Comparison of ENCODE assay signal across 21 cellular contexts in the genomic region with DNA sequence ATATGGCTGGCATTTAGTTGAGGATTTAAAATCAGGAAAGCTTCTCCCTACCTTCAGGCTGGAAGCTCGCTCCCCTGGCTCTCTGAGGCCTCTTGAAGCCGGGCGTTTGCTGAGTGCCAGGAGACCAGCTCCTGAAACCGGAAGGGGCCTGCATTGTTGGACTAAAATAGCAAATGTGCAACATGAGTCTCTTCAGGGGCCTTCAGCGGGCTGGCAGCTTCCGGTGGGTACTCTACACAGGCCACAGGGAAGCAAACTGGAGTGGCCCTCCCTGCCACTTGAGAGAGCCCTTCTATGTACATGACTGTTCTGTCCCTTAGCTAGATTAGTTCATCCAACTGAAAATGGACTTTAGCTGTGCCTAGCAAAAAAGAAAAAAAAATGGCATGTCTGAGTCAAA.
DNase-seq lines count a peak whose midpoint lies in the region; ATAC-seq, FAIRE-seq and TF ChIP-seq lines count a peak whose summit lies in the region.
"Had no signal": no experiment of that assay in that cellular context is flagged by ENCODE, and none has a peak within 500 bp of the region (broad histone marks: within the 10 kb centered on the region; RNA-seq: fewer than 3 reads in every experiment).

No MANE protein-coding gene starts in this region.

- H3K79me2 ChIP-seq in GM12878 (ENCODE audit: control insufficient read depth, insufficient read depth, low read length) = no peaks in the 10 kb centered on the region
- H3K79me2 ChIP-seq in neural progenitor cell (ENCODE audit: low read depth) = no peaks in the 10 kb centered on the region

- H3K4me2 ChIP-seq in GM12878 (ENCODE audit: control insufficient read depth, insufficient read depth) = no peak overlapping the region
- H3K4me2 ChIP-seq in neural progenitor cell = peak overlapping the region; percentile 60

- DNase-seq in DMS53 (lab: John Stamatoyannopoulos, UW) = peak; percentile 15
- DNase-seq in DMS53 treated with DMSO at 0.1 percent for 48 hours (lab: John Stamatoyannopoulos, UW; ENCODE audit: unreplicated experiment) = no peak
- peak; percentile 18 for DNase-seq in NCI-H1092 treated with DMSO at 0.1 percent for 48 hours (lab: John Stamatoyannopoulos, UW)
- DNase-seq in GM12878 (ENCODE audit: low read depth, low spot score) = no peak
- DNase-seq in neural progenitor cell (ENCODE audit: low spot score) = no peak
- DNase-seq in activated naive CD4-positive, alpha-beta T cell treated with anti-CD3 and anti-CD28 coated beads for 36 hours = no peak
- no peak for DNase-seq in T-cell
- no peak for DNase-seq in amniotic stem cell (lab: John Stamatoyannopoulos, UW)
- DNase-seq: activated CD4-positive, CD25-positive, alpha-beta regulatory T cell; activated CD8-positive, alpha-beta memory T cell treated with anti-CD3 and anti-CD28 coated beads for 24 hours; C1 segment of cervical spinal cord; KBM-7; mammary epithelial cell; NCI-H146; NCI-H774; stomach had no signal

- TF ChIP-seq RAD21 in GM12878 (IDR thresholded peaks at IDR 0.05; ENCODE audit: insufficient read depth, low read depth, low read length) = no peak

- H3K36me3 Mint-ChIP-seq in neural progenitor cell (no peaks in the 10 kb centered on the region), T-cell (peaks cover 32% of the 10 kb centered on the region)
- H3K36me3 Mint-ChIP-seq in activated naive CD4-positive, alpha-beta T cell treated with anti-CD3 and anti-CD28 coated beads for 36 hours (ENCODE audit: low read depth) = peaks cover 2% of the 10 kb centered on the region
- H3K36me3 Mint-ChIP-seq: natural killer cell treated with Interleukin-12 subunit alpha and Interleukin-12 subunit beta and Interleukin-15 and Interleukin-18, amount 100 ng/mL, for 72 hours had no signal

- H3K4me1 ChIP-seq in GM12878 (ENCODE audit: control insufficient read depth, insufficient read depth, low read length) = peaks cover 6% of the 10 kb centered on the region; the same call in 1 of the 2 replicates
- peaks cover 44% of the 10 kb centered on the region for H3K4me1 ChIP-seq in neural progenitor cell

- H3K27me3 Mint-ChIP-seq in neural progenitor cell (ENCODE audit: insufficient read depth, low read depth) (peaks cover 9% of the 10 kb centered on the region), T-cell (no peaks in the 10 kb centered on the region)
- H3K27me3 Mint-ChIP-seq in activated naive CD4-positive, alpha-beta T cell treated with anti-CD3 and anti-CD28 coated beads for 36 hours (ENCODE audit: low read depth) = no peaks in the 10 kb centered on the region
- H3K27me3 Mint-ChIP-seq: activated T-helper 17 cell treated with anti-CD3 and anti-CD28 coated beads, Interleukin-2, amount 50 U/mL, for 72 hours; natural killer cell treated with Interleukin-12 subunit alpha and Interleukin-12 subunit beta and Interleukin-15 and Interleukin-18, amount 100 ng/mL, for 72 hours had no signal

- no peaks in the 10 kb centered on the region for H3K27me3 ChIP-seq in GM12878 (replicated peaks in 1 of 2; ENCODE audit: control insufficient read depth in 2 of 2, insufficient read depth in 2 of 2, low read length in 1 of 2)
- peaks cover 6% of the 10 kb centered on the region for H3K27me3 ChIP-seq in neural progenitor cell
- H3K27me3 ChIP-seq: stomach had no signal

- ATAC-seq in GM12878 = no peak
- no peak for ATAC-seq in T-cell (replicated peaks in 1 of 4)
- ATAC-seq: activated T-helper 17 cell treated with anti-CD3 and anti-CD28 coated beads, Interleukin-2, amount 50 U/mL, for 72 hours; natural killer cell treated with Interleukin-12 subunit alpha and Interleukin-12 subunit beta and Interleukin-15 and Interleukin-18, amount 100 ng/mL, for 72 hours had no signal

- H4K20me1 ChIP-seq in GM12878 (ENCODE audit: control insufficient read depth, insufficient read depth) (no peaks in the 10 kb centered on the region), neural progenitor cell (ENCODE audit: low read depth) (no peaks in the 10 kb centered on the region)

- BruUV-seq in GM12878 (replicated peaks; lab: Mats Ljungman, UMichigan) = no TSS peak

- CTCF ChIA-PET in GM12878 (lab: Yijun Ruan, JAX) = no interaction called here
- CTCF ChIA-PET in activated naive CD4-positive, alpha-beta T cell treated with anti-CD3 and anti-CD28 coated beads for 36 hours (lab: Charles Lee) = interaction anchor here (0.7 kb wide), 1 partner anchor 197 kb away, joined by 3 read pairs; no protein-coding TSS in a partner anchor
- CTCF ChIA-PET in T-cell (lab: Charles Lee) = interaction anchor here in 1 of 2 donors (0.7 kb wide), 1 partner anchor 49 kb away, joined by 3 read pairs; no protein-coding TSS in a partner anchor

- SMC1A ChIA-PET in GM12878 (lab: Charles Lee; ENCODE audit: uncharacterized antibody, unreplicated experiment) = no interaction called here

- in situ Hi-C loops in GM12878 (cut with MboI) = no loop called here

- no peak overlapping the region for H3K27ac ChIP-seq in GM12878 (ENCODE audit: control insufficient read depth, insufficient read depth)
- no peak overlapping the region for H3K27ac ChIP-seq in neural progenitor cell
- H3K27ac ChIP-seq: 22Rv1, HL-60, stomach had no signal

- 64% methylated on average over 6 of the region's 6 CpGs for WGBS in GM12878 (ENCODE audit: insufficient coverage, insufficient replicate concordance, low lambda C conversion rate, missing lambda C conversion rate)

- H3K27ac Mint-ChIP-seq in neural progenitor cell = no peak overlapping the region
- no peak overlapping the region for H3K27ac Mint-ChIP-seq in activated naive CD4-positive, alpha-beta T cell treated with anti-CD3 and anti-CD28 coated beads for 36 hours
- no peak overlapping the region for H3K27ac Mint-ChIP-seq in T-cell
- H3K27ac Mint-ChIP-seq: activated T-helper 17 cell treated with anti-CD3 and anti-CD28 coated beads, Interleukin-2, amount 50 U/mL, for 72 hours; natural killer cell treated with Interleukin-12 subunit alpha and Interleukin-12 subunit beta and Interleukin-15 and Interleukin-18, amount 100 ng/mL, for 72 hours; T-helper 1 cell treated with Interleukin-12 subunit alpha and Interleukin-12 subunit beta and Interleukin-4 antibody, amounts not matched to agents 30 μg/mL and 1 μg/mL, for 36 hours had no signal

- TF ChIP-seq POLR2A in GM12878 (IDR thresholded peaks at IDR 0.05; ENCODE audit: low read depth, low read length) = no peak

- TF ChIP-seq CTCF in GM12878 (IDR thresholded peaks at IDR 0.05 in 2 of 3, conservative IDR thresholded peaks at IDR 0.05 in 1 of 3; ENCODE audit: control insufficient read depth in 2 of 3, extremely low read depth in 1 of 3, insufficient read depth in 1 of 3, low read depth in 3 of 3, low read length in 3 of 3) (no peak), neural progenitor cell (IDR thresholded peaks at IDR 0.05) (no peak)

- no peak for FAIRE-seq in GM12878 (lab: Jason Lieb, UNC)

- H3K4me3 Mint-ChIP-seq in neural progenitor cell (no peak overlapping the region), T-cell (no peak overlapping the region)
- H3K4me3 Mint-ChIP-seq in activated naive CD4-positive, alpha-beta T cell treated with anti-CD3 and anti-CD28 coated beads for 36 hours = no peak overlapping the region
- H3K4me3 Mint-ChIP-seq: activated T-helper 17 cell treated with anti-CD3 and anti-CD28 coated beads, Interleukin-2, amount 50 U/mL, for 72 hours; natural killer cell treated with Interleukin-12 subunit alpha and Interleukin-12 subunit beta and Interleukin-15 and Interleukin-18, amount 100 ng/mL, for 72 hours; T-helper 1 cell treated with Interleukin-12 subunit alpha and Interleukin-12 subunit beta and Interleukin-4 antibody, amounts not matched to agents 30 μg/mL and 1 μg/mL, for 36 hours had no signal

- H3K9ac ChIP-seq in GM12878 (ENCODE audit: control insufficient read depth, insufficient read depth, low read length) (no peak overlapping the region), neural progenitor cell (no peak overlapping the region)

- no peaks in the 10 kb centered on the region for H3K9me3 ChIP-seq in GM12878 (replicated peaks; ENCODE audit: control insufficient read depth, insufficient read depth, low read length)
- no peaks in the 10 kb centered on the region for H3K9me3 ChIP-seq in neural progenitor cell (ENCODE audit: low read depth)

- intact Hi-C loops in GM12878 (cut with micrococcal nuclease; ENCODE audit: unreplicated experiment) = no loop called here
- intact Hi-C loops in activated naive CD4-positive, alpha-beta T cell treated with anti-CD3 and anti-CD28 coated beads for 36 hours (cut with micrococcal nuclease) = no loop called here

- RAD21 ChIA-PET in GM12878 (lab: Charles Lee; ENCODE audit: unreplicated experiment) = no interaction called here

- H2AFZ ChIP-seq in GM12878 (ENCODE audit: control insufficient read depth, low read depth, low read length) (no peak overlapping the region), neural progenitor cell (replicated peaks) (no peak overlapping the region)

- H3K9me3 Mint-ChIP-seq in neural progenitor cell (peaks cover 2% of the 10 kb centered on the region), T-cell (no peaks in the 10 kb centered on the region)
- H3K9me3 Mint-ChIP-seq in activated naive CD4-positive, alpha-beta T cell treated with anti-CD3 and anti-CD28 coated beads for 36 hours = peaks cover 9% of the 10 kb centered on the region
- H3K9me3 Mint-ChIP-seq: activated T-helper 17 cell treated with anti-CD3 and anti-CD28 coated beads, Interleukin-2, amount 50 U/mL, for 72 hours; natural killer cell treated with Interleukin-12 subunit alpha and Interleukin-12 subunit beta and Interleukin-15 and Interleukin-18, amount 100 ng/mL, for 72 hours; T-helper 1 cell treated with Interleukin-12 subunit alpha and Interleukin-12 subunit beta and Interleukin-4 antibody, amounts not matched to agents 30 μg/mL and 1 μg/mL, for 36 hours had no signal

- no peak for TF ChIP-seq EP300 in GM12878 (IDR thresholded peaks at IDR 0.05; ENCODE audit: borderline replicate concordance in 1 of 2, control insufficient read depth in 1 of 2, low read depth in 2 of 2, low read length in 2 of 2)

- H3F3A ChIP-seq in neural progenitor cell (ENCODE audit: low read depth) = peaks cover 19% of the 10 kb centered on the region

- H3K4me1 Mint-ChIP-seq in neural progenitor cell (peaks cover 62% of the 10 kb centered on the region), T-cell (no peaks in the 10 kb centered on the region)
- no peaks in the 10 kb centered on the region for H3K4me1 Mint-ChIP-seq in activated naive CD4-positive, alpha-beta T cell treated with anti-CD3 and anti-CD28 coated beads for 36 hours (ENCODE audit: low read depth)
- H3K4me1 Mint-ChIP-seq: activated T-helper 17 cell treated with anti-CD3 and anti-CD28 coated beads, Interleukin-2, amount 50 U/mL, for 72 hours had no signal

- no peak overlapping the region for H3K4me3 ChIP-seq in GM12878
- no peak overlapping the region for H3K4me3 ChIP-seq in neural progenitor cell
- H3K4me3 ChIP-seq: stomach had no signal

- H3K36me3 ChIP-seq in GM12878 (ENCODE audit: control insufficient read depth in 2 of 2, insufficient read depth in 2 of 2, low read length in 1 of 2) (no peaks in the 10 kb centered on the region), neural progenitor cell (no peaks in the 10 kb centered on the region)
- H3K36me3 ChIP-seq: stomach had no signal

- POLR2A ChIA-PET in GM12878 (lab: Charles Lee) = no interaction called here
- POLR2A ChIA-PET in T-cell (lab: Charles Lee) = no interaction called here

TF ChIP-seq in GM12878, 131 proteins besides CTCF, POLR2A, EP300 and RAD21 (continues in another document):
- TF ChIP-seq SP1 (IDR thresholded peaks at IDR 0.05; ENCODE audit: low read depth, low read length) (no peak), IKZF1 (conservative IDR thresholded peaks at IDR 0.05) (no peak)

Comparison
In these comparisons a context has a peak if more than half of its experiments do, and no peak if none do; other contexts are left out.
1. DNase-seq: peak in DMS53 (single experiment) and NCI-H1092 treated with DMSO at 0.1 percent for 48 hours (single experiment); none in DMS53 treated with DMSO at 0.1 percent for 48 hours (single experiment), GM12878 (single experiment), neural progenitor cell (single experiment), activated naive CD4-positive, alpha-beta T cell treated with anti-CD3 and anti-CD28 coated beads for 36 hours (single experiment), T-cell (0 of 34) and amniotic stem cell (single experiment).